ENCODE assay signal across 1 cellular context in the genomic region with DNA sequence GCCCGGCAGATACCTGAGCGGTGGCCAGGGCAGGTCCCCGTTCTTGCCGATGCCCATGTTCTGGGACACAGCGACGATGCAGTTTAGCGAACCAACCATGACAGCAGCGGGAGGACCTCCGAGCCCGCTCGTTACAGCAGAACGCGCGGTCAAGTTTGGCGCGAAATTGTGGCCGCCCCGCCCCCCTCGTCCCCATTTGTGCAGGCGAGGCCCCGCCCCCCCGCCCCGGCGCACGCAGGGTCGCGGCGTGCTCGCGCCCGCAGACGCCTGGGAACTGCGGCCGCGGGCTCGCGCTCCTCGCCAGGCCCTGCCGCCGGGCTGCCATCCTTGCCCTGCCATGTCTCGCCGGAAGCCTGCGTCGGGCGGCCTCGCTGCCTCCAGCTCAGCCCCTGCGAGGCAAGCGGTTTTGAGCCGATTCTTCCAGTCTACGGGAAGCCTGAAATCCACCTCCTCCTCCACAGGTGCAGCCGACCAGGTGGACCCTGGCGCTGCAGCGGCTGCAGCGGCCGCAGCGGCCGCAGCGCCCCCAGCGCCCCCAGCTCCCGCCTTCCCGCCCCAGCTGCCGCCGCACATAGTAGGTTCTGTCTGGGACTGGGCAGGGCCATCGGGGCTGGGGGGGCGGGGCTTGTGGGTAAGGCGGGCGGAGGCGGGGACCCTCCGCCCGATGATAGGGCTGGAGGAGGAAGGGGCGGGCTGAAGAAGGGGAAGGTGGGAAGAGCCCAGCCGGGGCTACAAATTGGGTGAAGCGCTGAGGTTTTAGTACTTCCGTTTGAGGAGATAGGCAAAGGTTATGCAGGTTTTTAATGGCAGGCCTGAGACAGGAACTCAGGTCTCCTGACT.
A peak's percentile ranks its signal among the peaks of the same experiment; 100 is the strongest.
TF ChIP-seq lines count a peak whose summit lies in the region.

A gene (minus strand): TSS at position 593 of the 840 bp plus-strand sequence. CDS start 494 bp downstream, at position 99.
A gene (plus strand): TSS at position 262 of the 840 bp plus-strand sequence. CDS start 76 bp downstream, at position 338.

TF ChIP-seq in K562, 482 proteins besides CTCF, POLR2A, EP300 and RAD21 (continued from another document and continues in another):
- TF ChIP-seq, protein P1, sequence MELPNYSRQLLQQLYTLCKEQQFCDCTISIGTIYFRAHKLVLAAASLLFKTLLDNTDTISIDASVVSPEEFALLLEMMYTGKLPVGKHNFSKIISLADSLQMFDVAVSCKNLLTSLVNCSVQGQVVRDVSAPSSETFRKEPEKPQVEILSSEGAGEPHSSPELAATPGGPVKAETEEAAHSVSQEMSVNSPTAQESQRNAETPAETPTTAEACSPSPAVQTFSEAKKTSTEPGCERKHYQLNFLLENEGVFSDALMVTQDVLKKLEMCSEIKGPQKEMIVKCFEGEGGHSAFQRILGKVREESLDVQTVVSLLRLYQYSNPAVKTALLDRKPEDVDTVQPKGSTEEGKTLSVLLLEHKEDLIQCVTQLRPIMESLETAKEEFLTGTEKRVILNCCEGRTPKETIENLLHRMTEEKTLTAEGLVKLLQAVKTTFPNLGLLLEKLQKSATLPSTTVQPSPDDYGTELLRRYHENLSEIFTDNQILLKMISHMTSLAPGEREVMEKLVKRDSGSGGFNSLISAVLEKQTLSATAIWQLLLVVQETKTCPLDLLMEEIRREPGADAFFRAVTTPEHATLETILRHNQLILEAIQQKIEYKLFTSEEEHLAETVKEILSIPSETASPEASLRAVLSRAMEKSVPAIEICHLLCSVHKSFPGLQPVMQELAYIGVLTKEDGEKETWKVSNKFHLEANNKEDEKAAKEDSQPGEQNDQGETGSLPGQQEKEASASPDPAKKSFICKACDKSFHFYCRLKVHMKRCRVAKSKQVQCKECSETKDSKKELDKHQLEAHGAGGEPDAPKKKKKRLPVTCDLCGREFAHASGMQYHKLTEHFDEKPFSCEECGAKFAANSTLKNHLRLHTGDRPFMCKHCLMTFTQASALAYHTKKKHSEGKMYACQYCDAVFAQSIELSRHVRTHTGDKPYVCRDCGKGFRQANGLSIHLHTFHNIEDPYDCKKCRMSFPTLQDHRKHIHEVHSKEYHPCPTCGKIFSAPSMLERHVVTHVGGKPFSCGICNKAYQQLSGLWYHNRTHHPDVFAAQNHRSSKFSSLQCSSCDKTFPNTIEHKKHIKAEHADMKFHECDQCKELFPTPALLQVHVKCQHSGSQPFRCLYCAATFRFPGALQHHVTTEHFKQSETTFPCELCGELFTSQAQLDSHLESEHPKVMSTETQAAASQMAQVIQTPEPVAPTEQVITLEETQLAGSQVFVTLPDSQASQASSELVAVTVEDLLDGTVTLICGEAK (IDR thresholded peaks at IDR 0.05): peak; percentile 77; the same call in 1 of the 2 replicates
- TF ChIP-seq, protein P1 (CRISPR knock-in tag; IDR thresholded peaks at IDR 0.05): no peak
- TF ChIP-seq, protein P2, sequence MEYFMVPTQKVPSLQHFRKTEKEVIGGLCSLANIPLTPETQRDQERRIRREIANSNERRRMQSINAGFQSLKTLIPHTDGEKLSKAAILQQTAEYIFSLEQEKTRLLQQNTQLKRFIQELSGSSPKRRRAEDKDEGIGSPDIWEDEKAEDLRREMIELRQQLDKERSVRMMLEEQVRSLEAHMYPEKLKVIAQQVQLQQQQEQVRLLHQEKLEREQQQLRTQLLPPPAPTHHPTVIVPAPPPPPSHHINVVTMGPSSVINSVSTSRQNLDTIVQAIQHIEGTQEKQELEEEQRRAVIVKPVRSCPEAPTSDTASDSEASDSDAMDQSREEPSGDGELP (CRISPR knock-in tag; IDR thresholded peaks at IDR 0.05; ENCODE audit: borderline replicate concordance): peak; percentile 73; the same call in 1 of the 2 replicates
- TF ChIP-seq, protein P3, sequence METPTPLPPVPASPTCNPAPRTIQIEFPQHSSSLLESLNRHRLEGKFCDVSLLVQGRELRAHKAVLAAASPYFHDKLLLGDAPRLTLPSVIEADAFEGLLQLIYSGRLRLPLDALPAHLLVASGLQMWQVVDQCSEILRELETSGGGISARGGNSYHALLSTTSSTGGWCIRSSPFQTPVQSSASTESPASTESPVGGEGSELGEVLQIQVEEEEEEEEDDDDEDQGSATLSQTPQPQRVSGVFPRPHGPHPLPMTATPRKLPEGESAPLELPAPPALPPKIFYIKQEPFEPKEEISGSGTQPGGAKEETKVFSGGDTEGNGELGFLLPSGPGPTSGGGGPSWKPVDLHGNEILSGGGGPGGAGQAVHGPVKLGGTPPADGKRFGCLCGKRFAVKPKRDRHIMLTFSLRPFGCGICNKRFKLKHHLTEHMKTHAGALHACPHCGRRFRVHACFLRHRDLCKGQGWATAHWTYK (CRISPR knock-in tag; IDR thresholded peaks at IDR 0.05): peak; percentile 51; the same call in 1 of the 2 replicates
- TF ChIP-seq, protein P4, sequence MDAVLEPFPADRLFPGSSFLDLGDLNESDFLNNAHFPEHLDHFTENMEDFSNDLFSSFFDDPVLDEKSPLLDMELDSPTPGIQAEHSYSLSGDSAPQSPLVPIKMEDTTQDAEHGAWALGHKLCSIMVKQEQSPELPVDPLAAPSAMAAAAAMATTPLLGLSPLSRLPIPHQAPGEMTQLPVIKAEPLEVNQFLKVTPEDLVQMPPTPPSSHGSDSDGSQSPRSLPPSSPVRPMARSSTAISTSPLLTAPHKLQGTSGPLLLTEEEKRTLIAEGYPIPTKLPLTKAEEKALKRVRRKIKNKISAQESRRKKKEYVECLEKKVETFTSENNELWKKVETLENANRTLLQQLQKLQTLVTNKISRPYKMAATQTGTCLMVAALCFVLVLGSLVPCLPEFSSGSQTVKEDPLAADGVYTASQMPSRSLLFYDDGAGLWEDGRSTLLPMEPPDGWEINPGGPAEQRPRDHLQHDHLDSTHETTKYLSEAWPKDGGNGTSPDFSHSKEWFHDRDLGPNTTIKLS (IDR thresholded peaks at IDR 0.05; ENCODE audit: borderline replicate concordance, low read depth): no peak
- no peak for TF ChIP-seq MCM5 (IDR thresholded peaks at IDR 0.05; ENCODE audit: low read depth)
- TF ChIP-seq, protein P5, sequence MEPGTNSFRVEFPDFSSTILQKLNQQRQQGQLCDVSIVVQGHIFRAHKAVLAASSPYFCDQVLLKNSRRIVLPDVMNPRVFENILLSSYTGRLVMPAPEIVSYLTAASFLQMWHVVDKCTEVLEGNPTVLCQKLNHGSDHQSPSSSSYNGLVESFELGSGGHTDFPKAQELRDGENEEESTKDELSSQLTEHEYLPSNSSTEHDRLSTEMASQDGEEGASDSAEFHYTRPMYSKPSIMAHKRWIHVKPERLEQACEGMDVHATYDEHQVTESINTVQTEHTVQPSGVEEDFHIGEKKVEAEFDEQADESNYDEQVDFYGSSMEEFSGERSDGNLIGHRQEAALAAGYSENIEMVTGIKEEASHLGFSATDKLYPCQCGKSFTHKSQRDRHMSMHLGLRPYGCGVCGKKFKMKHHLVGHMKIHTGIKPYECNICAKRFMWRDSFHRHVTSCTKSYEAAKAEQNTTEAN (CRISPR knock-in tag; IDR thresholded peaks at IDR 0.05): no peak
- no peak for TF ChIP-seq SMARCE1 (IDR thresholded peaks at IDR 0.05)
- TF ChIP-seq ARNT (IDR thresholded peaks at IDR 0.05): no peak
- TF ChIP-seq HNRNPUL1 (IDR thresholded peaks at IDR 0.05; ENCODE audit: low read length): no peak
- 0 out of 2 replicates have a peak, but pooled peaks have one; percentile 46 for TF ChIP-seq MTA1 (IDR thresholded peaks at IDR 0.05; ENCODE audit: borderline replicate concordance)
- TF ChIP-seq JUND (IDR thresholded peaks at IDR 0.05; ENCODE audit: borderline replicate concordance, low read depth, low read length): no peak
- TF ChIP-seq JUND (tag; IDR thresholded peaks at IDR 0.05; ENCODE audit: borderline replicate concordance, low read depth, low read length): no peak
- TF ChIP-seq CBX1 (IDR thresholded peaks at IDR 0.05; ENCODE audit: low read depth): no peak
- TF ChIP-seq ZNF436 (CRISPR knock-in tag; IDR thresholded peaks at IDR 0.05): no peak
- no peak for TF ChIP-seq ZFP36 (IDR thresholded peaks at IDR 0.05; ENCODE audit: low read depth, low read length, partially characterized antibody)
- no peak for TF ChIP-seq GTF2F1 (IDR thresholded peaks at IDR 0.05; ENCODE audit: low read depth, low read length)
- no peak for TF ChIP-seq HDGF (IDR thresholded peaks at IDR 0.05)
- no peak for TF ChIP-seq CEBPB (tag; IDR thresholded peaks at IDR 0.05)
- TF ChIP-seq CCAR2 (IDR thresholded peaks at IDR 0.05; ENCODE audit: low read depth, low read length): no peak
- TF ChIP-seq, protein P6, sequence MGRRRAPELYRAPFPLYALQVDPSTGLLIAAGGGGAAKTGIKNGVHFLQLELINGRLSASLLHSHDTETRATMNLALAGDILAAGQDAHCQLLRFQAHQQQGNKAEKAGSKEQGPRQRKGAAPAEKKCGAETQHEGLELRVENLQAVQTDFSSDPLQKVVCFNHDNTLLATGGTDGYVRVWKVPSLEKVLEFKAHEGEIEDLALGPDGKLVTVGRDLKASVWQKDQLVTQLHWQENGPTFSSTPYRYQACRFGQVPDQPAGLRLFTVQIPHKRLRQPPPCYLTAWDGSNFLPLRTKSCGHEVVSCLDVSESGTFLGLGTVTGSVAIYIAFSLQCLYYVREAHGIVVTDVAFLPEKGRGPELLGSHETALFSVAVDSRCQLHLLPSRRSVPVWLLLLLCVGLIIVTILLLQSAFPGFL (CRISPR knock-in tag; IDR thresholded peaks at IDR 0.05): no peak
- TF ChIP-seq, protein P7, sequence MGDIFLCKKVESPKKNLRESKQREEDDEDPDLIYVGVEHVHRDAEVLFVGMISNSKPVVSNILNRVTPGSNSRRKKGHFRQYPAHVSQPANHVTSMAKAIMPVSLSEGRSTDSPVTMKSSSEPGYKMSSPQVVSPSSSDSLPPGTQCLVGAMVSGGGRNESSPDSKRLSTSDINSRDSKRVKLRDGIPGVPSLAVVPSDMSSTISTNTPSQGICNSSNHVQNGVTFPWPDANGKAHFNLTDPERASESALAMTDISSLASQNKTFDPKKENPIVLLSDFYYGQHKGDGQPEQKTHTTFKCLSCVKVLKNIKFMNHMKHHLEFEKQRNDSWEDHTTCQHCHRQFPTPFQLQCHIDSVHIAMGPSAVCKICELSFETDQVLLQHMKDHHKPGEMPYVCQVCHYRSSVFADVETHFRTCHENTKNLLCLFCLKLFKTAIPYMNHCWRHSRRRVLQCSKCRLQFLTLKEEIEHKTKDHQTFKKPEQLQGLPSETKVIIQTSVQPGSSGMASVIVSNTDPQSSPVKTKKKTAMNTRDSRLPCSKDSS (IDR thresholded peaks at IDR 0.05; ENCODE audit: low read depth, partially characterized antibody): no peak
- TF ChIP-seq ETV5 (CRISPR knock-in tag; IDR thresholded peaks at IDR 0.05; ENCODE audit: low read depth): no peak
- TF ChIP-seq GABPB2 (CRISPR knock-in tag; conservative IDR thresholded peaks at IDR 0.05): no peak
- TF ChIP-seq, protein P8, sequence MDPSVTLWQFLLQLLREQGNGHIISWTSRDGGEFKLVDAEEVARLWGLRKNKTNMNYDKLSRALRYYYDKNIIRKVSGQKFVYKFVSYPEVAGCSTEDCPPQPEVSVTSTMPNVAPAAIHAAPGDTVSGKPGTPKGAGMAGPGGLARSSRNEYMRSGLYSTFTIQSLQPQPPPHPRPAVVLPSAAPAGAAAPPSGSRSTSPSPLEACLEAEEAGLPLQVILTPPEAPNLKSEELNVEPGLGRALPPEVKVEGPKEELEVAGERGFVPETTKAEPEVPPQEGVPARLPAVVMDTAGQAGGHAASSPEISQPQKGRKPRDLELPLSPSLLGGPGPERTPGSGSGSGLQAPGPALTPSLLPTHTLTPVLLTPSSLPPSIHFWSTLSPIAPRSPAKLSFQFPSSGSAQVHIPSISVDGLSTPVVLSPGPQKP (CRISPR knock-in tag; IDR thresholded peaks at IDR 0.05): no peak
- no peak; the same call in 1 of the 2 replicates for TF ChIP-seq FOXP1 (CRISPR knock-in tag; IDR thresholded peaks at IDR 0.05)
- TF ChIP-seq NR2C2 (CRISPR knock-in tag; IDR thresholded peaks at IDR 0.05): no peak
- TF ChIP-seq NR2C2 (tag; IDR thresholded peaks at IDR 0.05): peak; percentile 98
- TF ChIP-seq ZSCAN29 (IDR thresholded peaks at IDR 0.05): no peak
- no peak for TF ChIP-seq HOXB6 (CRISPR knock-in tag; IDR thresholded peaks at IDR 0.05; ENCODE audit: borderline replicate concordance)
- TF ChIP-seq ZNF274 (IDR thresholded peaks at IDR 0.05; ENCODE audit: borderline replicate concordance, low read depth, low read length): no peak
- TF ChIP-seq U2AF2 (optimal IDR thresholded peaks at IDR 0.05; ENCODE audit: low read depth, low read length): no peak
- TF ChIP-seq NEUROD1 (IDR thresholded peaks at IDR 0.05; ENCODE audit: borderline replicate concordance, low read depth, low read length, partially characterized antibody): no peak
- TF ChIP-seq ERF (CRISPR knock-in tag; IDR thresholded peaks at IDR 0.05): 0 out of 2 replicates have a peak, but pooled peaks have one; percentile 34
- no peak; the same call in 1 of the 2 replicates for TF ChIP-seq ESRRA (IDR thresholded peaks at IDR 0.05; ENCODE audit: borderline replicate concordance, low read depth)
- no peak for TF ChIP-seq ZNF668 (CRISPR knock-in tag; IDR thresholded peaks at IDR 0.05)
- no peak for TF ChIP-seq ZNF134 (CRISPR knock-in tag; conservative IDR thresholded peaks at IDR 0.05)
- 0 out of 4 replicates have a peak, but pooled peaks of 1 of the 2 experiments have one; percentile 35 for TF ChIP-seq TBL1XR1 (IDR thresholded peaks at IDR 0.05; ENCODE audit: low read length in 2 of 2)
- TF ChIP-seq CTBP1 (IDR thresholded peaks at IDR 0.05; ENCODE audit: borderline replicate concordance): no peak
